ENCODE assay signal across 13 cellular contexts in genomic region chrX:1444896-1445480, GRCh38. TPM values are rescaled to one million over a fixed set of nuclear protein-coding genes. Genes with fewer than 3 reads are reported as not detected.
DNase-seq lines count a peak whose midpoint lies in the region; ATAC-seq and TF ChIP-seq lines count a peak whose summit lies in the region.
"Had no signal": no experiment of that assay in that cellular context is flagged by ENCODE, and none has a peak within 500 bp of the region (broad histone marks: within the 10 kb centered on the region; RNA-seq: fewer than 3 reads in every experiment).

No MANE protein-coding gene starts in this region.

- CTCF ChIA-PET in activated CD8-positive, alpha-beta T cell treated with anti-CD3 and anti-CD28 coated beads for 36 hours (lab: Charles Lee), result no interaction called here

- peaks cover 42% of the 10 kb centered on the region for H3K9me3 Mint-ChIP-seq in activated CD8-positive, alpha-beta T cell treated with anti-CD3 and anti-CD28 coated beads for 36 hours
- H3K9me3 Mint-ChIP-seq in stimulated activated naive CD8-positive, alpha-beta T cell treated with anti-CD3 and anti-CD28 coated beads, Interleukin-15, amount 100 ng/mL, for 72 hours, result peaks cover 49 to 58% of the 10 kb centered on the region in 2 donors

- peaks cover 23% of the 10 kb centered on the region for H3K4me1 Mint-ChIP-seq in activated CD8-positive, alpha-beta T cell treated with anti-CD3 and anti-CD28 coated beads for 36 hours (ENCODE audit: low read depth)
- H3K4me1 Mint-ChIP-seq in stimulated activated naive CD8-positive, alpha-beta T cell treated with anti-CD3 and anti-CD28 coated beads, Interleukin-15, amount 100 ng/mL, for 72 hours, result peaks cover 11% of the 10 kb centered on the region

- no peaks in the 10 kb centered on the region for H3K27me3 Mint-ChIP-seq in activated CD8-positive, alpha-beta T cell treated with anti-CD3 and anti-CD28 coated beads for 36 hours
- no peaks in the 10 kb centered on the region for H3K27me3 Mint-ChIP-seq in stimulated activated naive CD8-positive, alpha-beta T cell treated with anti-CD3 and anti-CD28 coated beads, Interleukin-15, amount 100 ng/mL, for 72 hours

- no peak for TF ChIP-seq CTCF in activated CD8-positive, alpha-beta T cell treated with anti-CD3 and anti-CD28 coated beads for 36 hours (IDR thresholded peaks at IDR 0.05)

- H3K36me3 Mint-ChIP-seq in activated CD8-positive, alpha-beta T cell treated with anti-CD3 and anti-CD28 coated beads for 36 hours (ENCODE audit: low read depth), result peaks cover 70% of the 10 kb centered on the region

- no peak overlapping the region for H3K4me3 Mint-ChIP-seq in activated CD8-positive, alpha-beta T cell treated with anti-CD3 and anti-CD28 coated beads for 36 hours
- H3K4me3 Mint-ChIP-seq in stimulated activated naive CD8-positive, alpha-beta T cell treated with anti-CD3 and anti-CD28 coated beads, Interleukin-15, amount 100 ng/mL, for 72 hours, result no peak overlapping the region

- DNase-seq in activated T-cell treated with anti-CD3 and anti-CD28 coated beads, Interleukin-2, amount 50 U/mL, for 1 hour, result peak; percentile 9
- DNase-seq in activated T-cell treated with anti-CD3 and anti-CD28 coated beads for 4 hours (no peak), iPS-NIHi11 (ENCODE audit: low spot score) (peak; percentile 1), NCI-H1436 treated with DMSO at 0.1 percent for 48 hours (lab: John Stamatoyannopoulos, UW) (no peak), NCI-H2107 (lab: John Stamatoyannopoulos, UW) (no peak), kidney glomerular epithelial cell (lab: John Stamatoyannopoulos, UW) (no peak)
- no peak for DNase-seq in activated CD8-positive, alpha-beta T cell treated with anti-CD3 and anti-CD28 coated beads for 36 hours
- peak; percentile 0 to 8 for DNase-seq in stimulated activated naive CD8-positive, alpha-beta T cell treated with anti-CD3 and anti-CD28 coated beads, Interleukin-15, amount 100 ng/mL, for 72 hours
- DNase-seq: erythroblast; NCI-H1105 treated with DMSO at 0.1 percent for 48 hours; NK-92 treated with Interleukin-12 subunit alpha and Interleukin-12 subunit beta, amount 100 ng/mL, for 24 hours; SIG-M5; T-helper 9 cell had no signal

- POLR2A ChIA-PET in activated CD8-positive, alpha-beta T cell treated with anti-CD3 and anti-CD28 coated beads for 36 hours (lab: Charles Lee), result no interaction called here

- H3K27ac Mint-ChIP-seq in activated CD8-positive, alpha-beta T cell treated with anti-CD3 and anti-CD28 coated beads for 36 hours, result peak overlapping the region; percentile 5
- no peak overlapping the region for H3K27ac Mint-ChIP-seq in stimulated activated naive CD8-positive, alpha-beta T cell treated with anti-CD3 and anti-CD28 coated beads, Interleukin-15, amount 100 ng/mL, for 72 hours

- intact Hi-C loops in activated CD8-positive, alpha-beta T cell treated with anti-CD3 and anti-CD28 coated beads for 36 hours (cut with micrococcal nuclease), result no loop called here

- ATAC-seq in activated CD8-positive, alpha-beta T cell treated with anti-CD3 and anti-CD28 coated beads for 36 hours, result no peak
- ATAC-seq in stimulated activated naive CD8-positive, alpha-beta T cell treated with anti-CD3 and anti-CD28 coated beads, Interleukin-15, amount 100 ng/mL, for 72 hours, result no peak

RNA-seq across cellular contexts. Expression of gene ASMTL, which starts 7.7 kb away (rescaled TPM):
- 10 to 100 TPM; 55.8 to 57.2 TPM for total RNA-seq in activated CD8-positive, alpha-beta T cell treated with anti-CD3 and anti-CD28 coated beads for 36 hours

RNA-seq across cellular contexts. Expression of gene SLC25A6, which starts 53.1 kb away (rescaled TPM):
- total RNA-seq in activated CD8-positive, alpha-beta T cell treated with anti-CD3 and anti-CD28 coated beads for 36 hours, result 100 to 1,000 TPM; 460 to 476 TPM

Comparison
In these comparisons a context has a peak if more than half of its experiments do, and no peak if none do; other contexts are left out.
1. DNase-seq: peak in activated T-cell treated with anti-CD3 and anti-CD28 coated beads, Interleukin-2, amount 50 U/mL, for 1 hour (single experiment), iPS-NIHi11 (single experiment) and stimulated activated naive CD8-positive, alpha-beta T cell treated with anti-CD3 and anti-CD28 coated beads, Interleukin-15, amount 100 ng/mL, for 72 hours (2 of 2); none in activated T-cell treated with anti-CD3 and anti-CD28 coated beads for 4 hours (single experiment), activated CD8-positive, alpha-beta T cell treated with anti-CD3 and anti-CD28 coated beads for 36 hours (single experiment), NCI-H1436 treated with DMSO at 0.1 percent for 48 hours (single experiment), NCI-H2107 (single experiment) and kidney glomerular epithelial cell (single experiment).